22 cellular contexts compared by ENCODE assay signal in the genomic region with DNA sequence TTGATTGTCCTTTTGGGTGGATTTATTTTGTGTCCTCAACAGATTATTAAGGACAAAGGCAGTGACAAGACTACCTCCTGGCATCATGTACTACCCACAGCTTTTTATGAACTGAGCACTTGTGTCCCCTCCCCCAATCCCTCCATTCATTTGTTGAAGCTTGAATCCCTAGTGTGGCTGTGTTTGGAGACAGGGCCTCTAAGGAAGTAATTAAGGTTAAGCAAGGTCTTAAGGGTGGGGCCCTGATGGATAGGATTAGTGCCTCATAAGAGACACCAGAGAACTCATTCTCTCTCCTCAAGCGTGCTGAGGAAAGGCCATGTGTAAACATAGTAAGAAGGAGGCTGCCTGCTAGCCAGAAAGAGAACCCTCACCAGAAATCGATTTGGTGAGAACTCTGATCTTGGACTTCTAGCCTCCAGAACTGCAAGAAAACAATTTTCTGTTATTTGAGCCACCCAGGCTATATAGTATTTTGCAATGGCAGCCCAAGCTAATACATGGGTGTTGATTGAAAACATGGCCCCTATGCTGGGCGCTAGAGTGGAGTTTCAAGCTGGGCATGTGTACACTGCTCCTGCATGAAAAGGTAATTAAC. TPM values are rescaled to one million over a fixed set of nuclear protein-coding genes. Genes with fewer than 3 reads are reported as not detected.
DNase-seq lines count a peak whose midpoint lies in the region; ATAC-seq, FAIRE-seq and TF ChIP-seq lines count a peak whose summit lies in the region.
"Had no signal": no experiment of that assay in that cellular context is flagged by ENCODE, and none has a peak within 500 bp of the region (broad histone marks: within the 10 kb centered on the region; RNA-seq: fewer than 3 reads in every experiment).

No MANE protein-coding gene starts in this region.

- H3K23me2 ChIP-seq in H1 (ENCODE audit: low read depth, low read length), result peaks cover 13% of the 10 kb centered on the region

- no peaks in the 10 kb centered on the region for H3K27me3 Mint-ChIP-seq in activated naive CD4-positive, alpha-beta T cell treated with anti-CD3 and anti-CD28 coated beads, Interleukin-2, amount 50 U/mL, for 24 hours
- H3K27me3 Mint-ChIP-seq in memory B cell (no peaks in the 10 kb centered on the region), progenitor cell of endocrine pancreas (peaks cover 7% of the 10 kb centered on the region)
- H3K27me3 Mint-ChIP-seq: CD4-positive, alpha-beta T cell had no signal

- no peak overlapping the region for H3K9ac ChIP-seq in H1 (replicated peaks in 1 of 4; ENCODE audit: extremely low read depth in 1 of 4, low read depth in 3 of 4, low read length in 3 of 4)

- no peaks in the 10 kb centered on the region for H3K36me3 Mint-ChIP-seq in activated naive CD4-positive, alpha-beta T cell treated with anti-CD3 and anti-CD28 coated beads, Interleukin-2, amount 50 U/mL, for 24 hours
- peaks cover 1% of the 10 kb centered on the region for H3K36me3 Mint-ChIP-seq in memory B cell
- no peaks in the 10 kb centered on the region for H3K36me3 Mint-ChIP-seq in progenitor cell of endocrine pancreas (ENCODE audit: insufficient read depth)

- H2BK20ac ChIP-seq in H1 (ENCODE audit: low read length), result no peak overlapping the region

- TF ChIP-seq CTCF in H1 (IDR thresholded peaks at IDR 0.05; ENCODE audit: control extremely low read depth in 1 of 3, insufficient read depth in 1 of 3, low read depth in 1 of 3, low read length in 3 of 3) (no peak), testis (IDR thresholded peaks at IDR 0.05) (no peak), progenitor cell of endocrine pancreas (IDR thresholded peaks at IDR 0.05; ENCODE audit: unreplicated experiment) (no peak)

- TF ChIP-seq POLR2A in H1 (IDR thresholded peaks at IDR 0.05; ENCODE audit: control extremely low read depth in 1 of 2, low read depth in 2 of 2, low read length in 2 of 2) (no peak), testis (IDR thresholded peaks at IDR 0.05) (no peak)

- H3K23ac ChIP-seq in H1 (ENCODE audit: insufficient read length), result no peak overlapping the region

- intact Hi-C loops in testis (cut with DNase I; ENCODE audit: low total_unique reads), result no loop called here

- H2BK12ac ChIP-seq in H1 (ENCODE audit: low read depth, low read length), result no peak overlapping the region

- no peak for FAIRE-seq in H1 (lab: Jason Lieb, UNC)
- FAIRE-seq: D721Med, GM12892, GM18507 had no signal

- no peak overlapping the region for H2BK5ac ChIP-seq in H1 (ENCODE audit: low read depth, low read length)

- H3K9me3 ChIP-seq in H1 (ENCODE audit: insufficient read depth in 2 of 2, low read depth in 1 of 2, low read length in 1 of 2) (0 out of 4 replicates have a peak, but pooled peaks cover 0 to 2% of the 10 kb centered on the region in 2 experiments), testis (no peaks in the 10 kb centered on the region)
- H3K9me3 ChIP-seq: BE2C, Caco-2 had no signal

- peaks cover 26% of the 10 kb centered on the region for H3K4me1 Mint-ChIP-seq in activated naive CD4-positive, alpha-beta T cell treated with anti-CD3 and anti-CD28 coated beads, Interleukin-2, amount 50 U/mL, for 24 hours
- peaks cover 19% of the 10 kb centered on the region for H3K4me1 Mint-ChIP-seq in memory B cell
- H3K4me1 Mint-ChIP-seq in progenitor cell of endocrine pancreas (ENCODE audit: low read depth), result peaks cover 8% of the 10 kb centered on the region

- H3K14ac ChIP-seq in H1 (ENCODE audit: insufficient read length), result no peak overlapping the region

- no peak overlapping the region for H4K91ac ChIP-seq in H1 (replicated peaks; ENCODE audit: insufficient read length, low read length)

- H3K79me1 ChIP-seq in H1 (ENCODE audit: low read depth, low read length), result no peaks in the 10 kb centered on the region

- ATAC-seq in memory B cell (ENCODE audit: low read depth) (no peak), GM18873 (IDR thresholded peaks at IDR 0.05; ENCODE audit: low FRiP score, unreplicated experiment) (no peak)

- DNase-seq in activated naive CD4-positive, alpha-beta T cell (lab: John Stamatoyannopoulos, UW), result no peak
- DNase-seq in KBM-7 (peak; percentile 84), H1 (ENCODE audit: low read depth in 1 of 2, low spot score in 2 of 2) (no peak), memory B cell (ENCODE audit: low spot score in 2 of 2) (no peak), testis (no peak), progenitor cell of endocrine pancreas (ENCODE audit: low spot score, unreplicated experiment) (no peak)
- DNase-seq: 8988T; BE2C; C1 segment of cervical spinal cord; Caco-2; CD4-positive, alpha-beta T cell; GDM1; GOT3; H9; IMR-90; KG1 had no signal

- H3K27ac Mint-ChIP-seq in activated naive CD4-positive, alpha-beta T cell treated with anti-CD3 and anti-CD28 coated beads, Interleukin-2, amount 50 U/mL, for 24 hours, result peak overlapping the region; percentile 4
- H3K27ac Mint-ChIP-seq in memory B cell (peak overlapping the region; percentile 3), progenitor cell of endocrine pancreas (no peak overlapping the region)
- H3K27ac Mint-ChIP-seq: H9 had no signal

- H3K36me3 ChIP-seq in H1 (ENCODE audit: control insufficient read depth in 2 of 4, insufficient read depth in 4 of 4, low read length in 3 of 4) (no peaks in the 10 kb centered on the region), testis (ENCODE audit: low read depth, missing control alignments) (no peaks in the 10 kb centered on the region)
- H3K36me3 ChIP-seq: BE2C had no signal

- no peak overlapping the region for H3K18ac ChIP-seq in H1 (ENCODE audit: extremely low read depth, low read length)

- H3K79me2 ChIP-seq in H1 (ENCODE audit: control insufficient read depth in 1 of 2, insufficient read depth in 2 of 2, low read length in 2 of 2), result peaks cover 0 to 10% of the 10 kb centered on the region in 2 experiments; a peak in 2 of 4 replicates

- H2AFZ ChIP-seq in H1 (ENCODE audit: low read length), result no peak overlapping the region

- peaks cover 0 to 7% (median 5%) of the 10 kb centered on the region in 4 experiments; a peak in 5 of 7 replicates for H3K4me1 ChIP-seq in H1 (replicated peaks in 1 of 4; ENCODE audit: control insufficient read depth in 3 of 4, insufficient read depth in 4 of 4, low read length in 3 of 4)
- H3K4me1 ChIP-seq in testis, result no peaks in the 10 kb centered on the region
- H3K4me1 ChIP-seq: BE2C had no signal

- H3K4me3 ChIP-seq in H1 (ENCODE audit: extremely low read depth in 1 of 4, insufficient read depth in 2 of 4, low read depth in 3 of 4, low read length in 4 of 4), result no peak overlapping the region
- H3K4me3 ChIP-seq in testis, result no peak overlapping the region

- no peak overlapping the region for H3K27ac ChIP-seq in H1 (ENCODE audit: low read depth, low read length)
- H3K27ac ChIP-seq in testis, result no peak overlapping the region
- H3K27ac ChIP-seq: HL-60 had no signal

- H3K9me3 Mint-ChIP-seq in activated naive CD4-positive, alpha-beta T cell treated with anti-CD3 and anti-CD28 coated beads, Interleukin-2, amount 50 U/mL, for 24 hours, result no peaks in the 10 kb centered on the region
- H3K9me3 Mint-ChIP-seq in memory B cell (peaks cover 4% of the 10 kb centered on the region), progenitor cell of endocrine pancreas (ENCODE audit: low read depth) (no peaks in the 10 kb centered on the region)

- no peak for TF ChIP-seq RAD21 in H1 (IDR thresholded peaks at IDR 0.05 in 1 of 2, conservative IDR thresholded peaks at IDR 0.05 in 1 of 2; ENCODE audit: low read depth in 2 of 2, low read length in 2 of 2)

- H3K4me2 ChIP-seq in H1 (ENCODE audit: insufficient read depth in 1 of 2, low read depth in 2 of 2, low read length in 2 of 2), result no peak overlapping the region

- no peak overlapping the region for H3K4me3 Mint-ChIP-seq in activated naive CD4-positive, alpha-beta T cell treated with anti-CD3 and anti-CD28 coated beads, Interleukin-2, amount 50 U/mL, for 24 hours
- H3K4me3 Mint-ChIP-seq in memory B cell (no peak overlapping the region), progenitor cell of endocrine pancreas (ENCODE audit: low read depth) (no peak overlapping the region)
- H3K4me3 Mint-ChIP-seq: H9 had no signal

- H2AK5ac ChIP-seq in H1 (ENCODE audit: low read depth, low read length), result no peak overlapping the region

- H2BK120ac ChIP-seq in H1 (replicated peaks; ENCODE audit: low read depth, low read length), result no peak overlapping the region

- no peak overlapping the region for H4K5ac ChIP-seq in H1 (ENCODE audit: insufficient read length, low read depth, low read length)

- H3K4ac ChIP-seq in H1 (replicated peaks; ENCODE audit: insufficient read length, low read depth, low read length), result peak overlapping the region; percentile 59

- in situ Hi-C loops in KBM-7 (cut with MboI; ENCODE audit: low pct_unique_long_range_greater_than_20kb, low sequenced_read_pairs), result no loop called here

- no peak overlapping the region for H3K56ac ChIP-seq in H1 (replicated peaks; ENCODE audit: insufficient read length, low read depth, low read length)

- no peak overlapping the region for H2BK15ac ChIP-seq in H1 (ENCODE audit: low read length)

- H3K27me3 ChIP-seq in H1 (replicated peaks in 1 of 4; ENCODE audit: control insufficient read depth in 3 of 4, extremely low read depth in 1 of 4, insufficient read depth in 3 of 4, low read length in 3 of 4), result 0 out of 7 replicates have a peak, but pooled peaks cover 0 to 2% (median 0%) of the 10 kb centered on the region in 4 experiments
- H3K27me3 ChIP-seq in testis, result no peaks in the 10 kb centered on the region
- H3K27me3 ChIP-seq: BE2C had no signal

- CTCF ChIA-PET in H1 (lab: Charles Lee; ENCODE audit: partially characterized antibody), result interaction anchor here (0.8 to 2.0 kb wide), 3 partner anchors 11 to 17 kb away, joined by 3 to 7 read pairs (median 4); no protein-coding TSS in a partner anchor

- 92% methylated on average over 3 of the region's 3 CpGs; no CpG with 5 or more reads in 1 of the 2 experiments for WGBS in H1 (ENCODE audit: extremely low coverage in 1 of 2, insufficient coverage in 1 of 2, insufficient read length in 1 of 2, insufficient replicate concordance in 2 of 2, low coverage in 1 of 2, low lambda C conversion rate in 2 of 2, missing lambda C conversion rate in 1 of 2), 2 experiments
- WGBS in testis, 2 donors, result 90 to 98% methylated on average over 3 of the region's 3 CpGs

- no peak for TF ChIP-seq EP300 in H1 (IDR thresholded peaks at IDR 0.05; ENCODE audit: borderline replicate concordance in 1 of 2, low read depth in 2 of 2, low read length in 2 of 2)

- POLR2A ChIA-PET in H1 (lab: Charles Lee; ENCODE audit: partially characterized antibody), result no interaction called here

- no peak overlapping the region for H4K8ac ChIP-seq in H1 (ENCODE audit: extremely low read depth, insufficient read depth, low read length)

- H4K20me1 ChIP-seq in H1 (replicated peaks in 1 of 2; ENCODE audit: control insufficient read depth in 1 of 2, insufficient read depth in 2 of 2, low read length in 2 of 2), result peaks cover 2 to 4% of the 10 kb centered on the region in 2 experiments

RNA-seq across cellular contexts. Expression of a gene that starts 3.4 kb away (rescaled TPM):
- total RNA-seq in H1 (2021; fragmentation: NEBNext Ultra II Directional; extraction: Animal tissue kit (Norgen Biotek cat#: 25700)), result 133 and 138 TPM in 2 replicates
- polyA plus RNA-seq in H1 (2011; rRNA removed), result 53.2 and 56.7 TPM in 2 replicates
- 70.5 TPM for polyA plus RNA-seq in H1 (2011; cell fraction: cytosol; rRNA removed)
- polyA plus RNA-seq in H1 (2011; cell fraction: nucleus; rRNA removed), result 156 TPM
- polyA plus RNA-seq in H1 (2012, experiment 1 of 2), result 108 to 151 TPM (median 126 TPM) in 4 replicates
- polyA plus RNA-seq in H1 (2012, experiment 2 of 2), result 8.2 TPM
- polyA plus RNA-seq in H1 (2013, experiment 1 of 2), result 67.2 TPM
- 68.9 TPM for polyA plus RNA-seq in H1 (2013, experiment 2 of 2)
- polyA minus RNA-seq in H1 (2011; rRNA and poly(A)+ RNA removed), result 128 and 175 TPM in 2 replicates
- polyA minus RNA-seq in H1 (2011; cell fraction: cytosol; rRNA and poly(A)+ RNA removed), result 79.4 TPM
- 272 TPM for polyA minus RNA-seq in H1 (2011; cell fraction: nucleus; rRNA and poly(A)+ RNA removed)
- total RNA-seq in testis, result 100 to 1,000 TPM; 174 to 194 TPM
- polyA plus RNA-seq in testis (ENCODE audit: insufficient read depth, low read depth, low replicate concordance), result 88.2 TPM
- total RNA-seq in progenitor cell of endocrine pancreas, result 171 and 184 TPM in 2 replicates
